10 cellular contexts compared by ENCODE assay signal in the genomic region with DNA sequence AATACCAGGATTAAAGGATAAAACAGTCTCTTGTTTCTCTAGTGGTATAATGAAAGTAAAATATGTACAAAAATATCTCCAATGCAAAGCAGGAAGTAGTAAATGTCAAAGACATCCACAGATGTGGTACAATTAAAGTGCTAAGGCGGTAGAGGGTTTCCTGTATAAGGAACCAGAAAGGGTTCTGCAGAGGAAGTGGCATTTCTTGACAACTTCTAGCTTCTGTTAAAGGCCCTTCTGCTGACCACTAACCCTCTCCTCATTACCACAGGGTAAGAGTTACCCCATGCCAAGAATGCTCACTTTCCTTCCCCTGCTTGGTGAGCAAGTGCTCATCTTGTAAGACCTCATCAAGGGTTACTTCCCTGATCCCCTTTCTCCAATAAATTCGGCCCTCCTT.
DNase-seq lines count a peak whose midpoint lies in the region; ATAC-seq lines count a peak whose summit lies in the region.
"Had no signal": no experiment of that assay in that cellular context is flagged by ENCODE, and none has a peak within 500 bp of the region (broad histone marks: within the 10 kb centered on the region; RNA-seq: fewer than 3 reads in every experiment).

No MANE protein-coding gene starts in this region.

- H3K27me3 Mint-ChIP-seq in T-cell, result peaks cover 0 to 12% of the 10 kb centered on the region in 2 donors
- H3K27me3 Mint-ChIP-seq in naive thymus-derived CD8-positive, alpha-beta T cell, result peaks cover 2 to 24% (median 12%) of the 10 kb centered on the region in 5 donors
- H3K27me3 Mint-ChIP-seq in stimulated activated memory B cell treated with anti-CD40 and anti-IgM and Interleukin-4, amounts not matched to agents 10 μg/mL and 1 μg/mL and 100 μg/mL, for 72 hours, result no peaks in the 10 kb centered on the region

- peaks cover 27 to 32% (median 31%) of the 10 kb centered on the region in 3 donors for H3K4me1 Mint-ChIP-seq in T-cell
- H3K4me1 Mint-ChIP-seq in naive thymus-derived CD8-positive, alpha-beta T cell, result peaks cover 19 to 49% (median 30%) of the 10 kb centered on the region in 4 donors
- H3K4me1 Mint-ChIP-seq in stimulated activated memory B cell treated with anti-CD40 and anti-IgM and Interleukin-4, amounts not matched to agents 10 μg/mL and 1 μg/mL and 100 μg/mL, for 72 hours, result no peaks in the 10 kb centered on the region

- no peaks in the 10 kb centered on the region for H3K36me3 Mint-ChIP-seq in T-cell
- peaks cover 0 to 2% (median 0%) of the 10 kb centered on the region in 3 donors for H3K36me3 Mint-ChIP-seq in naive thymus-derived CD8-positive, alpha-beta T cell
- H3K36me3 Mint-ChIP-seq in stimulated activated memory B cell treated with anti-CD40 and anti-IgM and Interleukin-4, amounts not matched to agents 10 μg/mL and 1 μg/mL and 100 μg/mL, for 72 hours, result no peaks in the 10 kb centered on the region

- peaks cover 0 to 3% (median 0%) of the 10 kb centered on the region in 3 donors for H3K9me3 Mint-ChIP-seq in T-cell
- H3K9me3 Mint-ChIP-seq in naive thymus-derived CD8-positive, alpha-beta T cell, result peaks cover 0 to 5% (median 0%) of the 10 kb centered on the region in 9 donors
- peaks cover 2% of the 10 kb centered on the region for H3K9me3 Mint-ChIP-seq in stimulated activated memory B cell treated with anti-CD40 and anti-IgM and Interleukin-4, amounts not matched to agents 10 μg/mL and 1 μg/mL and 100 μg/mL, for 72 hours

- CTCF ChIA-PET in T-cell (lab: Charles Lee), result no interaction called here

- DNase-seq in Daoy (ENCODE audit: low read depth) (peak; percentile 7), T-cell (peak in 24 of 34 experiments; percentile 1 to 43 (median 16)), NCI-H524 treated with DMSO at 0.1 percent for 48 hours (lab: John Stamatoyannopoulos, UW) (no peak)
- peak in 8 of 10 donors; percentile 2 to 83 (median 60) for DNase-seq in naive thymus-derived CD8-positive, alpha-beta T cell
- DNase-seq: DMS79, mesendoderm, SJCRH30 had no signal

- ATAC-seq in HG02981 (IDR thresholded peaks at IDR 0.05; ENCODE audit: unreplicated experiment) (peak; percentile 60), T-cell (replicated peaks in 1 of 4) (peak; percentile 86 to 99 (median 98)), GM19328 (IDR thresholded peaks at IDR 0.05; ENCODE audit: unreplicated experiment) (no peak)
- peak; percentile 97 to 99 for ATAC-seq in naive thymus-derived CD8-positive, alpha-beta T cell
- ATAC-seq in stimulated activated memory B cell treated with anti-CD40 and anti-IgM and Interleukin-4, amounts not matched to agents 10 μg/mL and 1 μg/mL and 100 μg/mL, for 72 hours, result no peak

- peak overlapping the region in 2 of 3 donors; percentile 32 to 70 for H3K4me3 Mint-ChIP-seq in T-cell
- peak overlapping the region; percentile 9 to 80 (median 70) for H3K4me3 Mint-ChIP-seq in naive thymus-derived CD8-positive, alpha-beta T cell
- H3K4me3 Mint-ChIP-seq in stimulated activated memory B cell treated with anti-CD40 and anti-IgM and Interleukin-4, amounts not matched to agents 10 μg/mL and 1 μg/mL and 100 μg/mL, for 72 hours, result no peak overlapping the region

- POLR2A ChIA-PET in T-cell (lab: Charles Lee), result interaction anchor here in 1 of 2 donors (0.6 kb wide), 1 partner anchor 106 kb away, joined by 7 read pairs; no protein-coding TSS in a partner anchor
- POLR2A ChIA-PET in naive thymus-derived CD8-positive, alpha-beta T cell (lab: Charles Lee), result no interaction called here

- peak overlapping the region; percentile 11 to 19 for H3K27ac Mint-ChIP-seq in T-cell
- H3K27ac Mint-ChIP-seq in naive thymus-derived CD8-positive, alpha-beta T cell, result peak overlapping the region in 5 of 10 donors; percentile 1 to 74 (median 54)
- H3K27ac Mint-ChIP-seq in stimulated activated memory B cell treated with anti-CD40 and anti-IgM and Interleukin-4, amounts not matched to agents 10 μg/mL and 1 μg/mL and 100 μg/mL, for 72 hours, result no peak overlapping the region

Comparison
In these comparisons a context has a peak if more than half of its experiments do, and no peak if none do; other contexts are left out.
1. ATAC-seq: peak in HG02981 (single experiment), T-cell (4 of 4) and naive thymus-derived CD8-positive, alpha-beta T cell (2 of 2); none in stimulated activated memory B cell treated with anti-CD40 and anti-IgM and Interleukin-4, amounts not matched to agents 10 μg/mL and 1 μg/mL and 100 μg/mL, for 72 hours (single experiment) and GM19328 (single experiment).